In the genomic region with DNA sequence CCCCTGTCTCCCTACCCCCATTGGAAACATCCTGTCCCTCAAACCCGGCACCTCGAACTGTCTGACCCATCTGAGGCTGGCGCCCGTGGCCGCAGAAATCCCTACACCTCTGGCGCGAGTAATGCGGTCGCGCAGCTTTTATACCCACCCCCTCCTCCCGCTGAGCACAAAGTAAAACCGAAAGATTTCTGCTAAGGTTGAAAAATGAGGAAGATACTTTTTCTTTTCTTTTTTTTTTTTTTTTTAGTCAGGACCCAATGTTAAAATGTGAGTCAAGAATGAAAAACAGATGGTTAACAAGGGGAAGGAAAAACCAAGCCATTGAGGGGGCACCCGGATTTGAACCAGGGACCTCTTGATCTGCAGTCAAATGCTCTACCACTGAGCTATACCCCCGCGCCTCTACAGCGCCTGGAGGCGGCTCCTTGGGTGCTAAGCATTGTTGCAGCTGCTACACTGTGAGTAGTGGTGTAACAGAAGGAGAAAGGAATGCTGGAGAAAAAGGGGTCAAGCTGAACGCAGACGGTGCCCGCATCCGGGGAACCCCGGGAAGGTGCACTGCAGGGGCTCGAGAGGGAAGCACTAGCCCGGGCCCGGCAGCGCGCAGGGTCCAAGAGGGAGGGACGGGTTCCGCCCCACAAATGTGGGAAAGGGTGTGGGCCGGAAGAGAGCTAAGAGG, we compare ENCODE assay signal across 8 cellular contexts.
A peak's percentile ranks its signal among the peaks of the same experiment; 100 is the strongest.
DNase-seq lines count a peak whose midpoint lies in the region; ATAC-seq and TF ChIP-seq lines count a peak whose summit lies in the region.

No MANE protein-coding gene starts in this region.

- peak; percentile 30 for TF ChIP-seq CTCF in AG09319 (IDR thresholded peaks at IDR 0.05; ENCODE audit: low read depth, low read length)

- ATAC-seq in GM18907 (IDR thresholded peaks at IDR 0.05; ENCODE audit: unreplicated experiment) = peak; percentile 40
- ATAC-seq in HG03175 (IDR thresholded peaks at IDR 0.05; ENCODE audit: unreplicated experiment) = peak; percentile 41

- DNase-seq in AG09319 (ENCODE audit: extremely low read depth, low read depth) (peak; percentile 84), NCI-H446 (lab: John Stamatoyannopoulos, UW) (peak; percentile 47 to 82), cerebellar nuclear complex (lab: John Stamatoyannopoulos, UW) (peak; percentile 24 to 63), kidney glomerular epithelial cell (lab: John Stamatoyannopoulos, UW) (peak; percentile 74)
- DNase-seq in activated CD4-positive, alpha-beta T cell treated with anti-CD3 and anti-CD28 coated beads for 1 hour = peak; percentile 83
- peak; percentile 76 to 92 for DNase-seq in stimulated activated CD4-positive, alpha-beta T cell treated with anti-CD3 and anti-CD28 coated beads, Interleukin-1b, Interleukin-23, amount 100 ng/mL, for 1 hour (ENCODE audit: low read depth in 2 of 2)

Comparison
In these comparisons a context has a peak if more than half of its experiments do, and no peak if none do; other contexts are left out.
1. Peak in every context shown above with its lines: DNase-seq and ATAC-seq.